14 cellular contexts compared by ENCODE assay signal in the genomic region with DNA sequence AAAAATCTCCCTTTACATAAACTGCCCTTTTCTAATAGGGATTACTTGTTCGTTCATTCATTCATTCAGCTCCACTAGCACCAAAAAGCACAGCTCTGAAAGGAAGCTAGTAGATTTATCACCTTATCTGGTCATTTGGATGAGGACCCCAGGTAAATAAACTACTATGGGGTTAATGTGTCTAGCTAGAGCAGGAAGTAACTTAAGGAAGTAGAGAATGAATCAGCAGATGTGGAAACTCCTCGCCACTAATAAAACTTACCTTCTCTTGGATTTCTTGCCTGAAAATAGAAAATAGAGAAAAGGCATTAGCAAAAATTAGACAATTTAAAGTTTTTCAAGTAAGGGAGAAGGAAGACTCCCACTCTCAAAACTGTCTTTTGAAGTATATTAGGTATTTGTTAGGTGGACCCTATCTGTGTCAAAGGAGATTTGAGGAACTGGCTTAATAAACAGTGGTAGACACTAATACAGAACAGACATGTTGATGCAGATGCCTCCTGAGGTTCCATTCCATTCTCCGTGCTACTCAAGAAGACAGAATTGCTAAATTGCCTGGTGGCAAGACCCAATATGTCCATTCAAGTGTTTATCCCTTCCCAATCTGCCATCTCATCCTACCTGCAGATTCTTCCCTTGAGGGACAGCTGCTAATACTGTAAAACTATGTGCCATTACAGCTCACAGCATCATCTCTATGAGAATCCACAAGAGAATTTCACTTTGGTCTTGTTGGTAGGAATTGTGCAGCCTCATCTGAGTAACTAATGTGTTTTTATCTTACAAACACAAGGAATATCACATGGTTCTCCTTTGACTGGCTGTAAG. TPM values are rescaled to one million over a fixed set of nuclear protein-coding genes. Genes with fewer than 3 reads are reported as not detected.
DNase-seq lines count a peak whose midpoint lies in the region; ATAC-seq and TF ChIP-seq lines count a peak whose summit lies in the region.
"Had no signal": no experiment of that assay in that cellular context is flagged by ENCODE, and none has a peak within 500 bp of the region (broad histone marks: within the 10 kb centered on the region; RNA-seq: fewer than 3 reads in every experiment).

No MANE protein-coding gene starts in this region.

- peak overlapping the region; percentile 35 for H3K4me3 Mint-ChIP-seq in activated T-cell treated with anti-CD3 and anti-CD28 coated beads, Interleukin-2, amount 50 U/mL, for 4 hours
- H3K4me3 Mint-ChIP-seq in activated CD8-positive, alpha-beta T cell treated with anti-CD3 and anti-CD28 coated beads, Interleukin-2, amount 10 ng/mL, durations not matched to agents 7 days and 5 days, result peak overlapping the region; percentile 12
- H3K4me3 Mint-ChIP-seq: type B pancreatic cell had no signal

- no peak overlapping the region for H3K14ac ChIP-seq in trophoblast cell (ENCODE audit: low read length)

- CTCF ChIA-PET in activated CD8-positive, alpha-beta T cell treated with anti-CD3 and anti-CD28 coated beads, Interleukin-2, amount 10 ng/mL, durations not matched to agents 7 days and 5 days (lab: Charles Lee), result interaction anchor here (0.7 to 10.9 kb wide), 13 partner anchors 9 to 1354 kb away, joined by 3 to 253 read pairs (median 5); partner anchors contain the start of genes F5 and METTL18

- H3K27me3 Mint-ChIP-seq in activated T-cell treated with anti-CD3 and anti-CD28 coated beads, Interleukin-2, amount 50 U/mL, for 4 hours (ENCODE audit: low read depth), result no peaks in the 10 kb centered on the region
- H3K27me3 Mint-ChIP-seq in activated CD8-positive, alpha-beta T cell treated with anti-CD3 and anti-CD28 coated beads, Interleukin-2, amount 10 ng/mL, durations not matched to agents 7 days and 5 days (ENCODE audit: low read depth), result no peaks in the 10 kb centered on the region
- H3K27me3 Mint-ChIP-seq: type B pancreatic cell had no signal

- H3K23ac ChIP-seq in trophoblast cell (ENCODE audit: low read length), result no peak overlapping the region

- H3K9ac ChIP-seq in Loucy (ENCODE audit: low read depth, low read length, poor library complexity, severe bottlenecking), result peak overlapping the region; percentile 75
- no peak overlapping the region for H3K9ac ChIP-seq in trophoblast cell (ENCODE audit: low read length)

- H4K20me1 ChIP-seq in Loucy (ENCODE audit: insufficient read depth, low read length, poor library complexity, severe bottlenecking), result no peaks in the 10 kb centered on the region

- H3K4me1 ChIP-seq in Loucy (ENCODE audit: insufficient read depth, low read length, poor library complexity, severe bottlenecking) (peaks cover 93% of the 10 kb centered on the region), trophoblast cell (ENCODE audit: control insufficient read depth in 1 of 2, insufficient read depth in 2 of 2, low read length in 2 of 2) (no peaks in the 10 kb centered on the region)
- H3K4me1 ChIP-seq: sigmoid colon had no signal

- no peak overlapping the region for H2BK12ac ChIP-seq in trophoblast cell (ENCODE audit: low read length)

- H4K8ac ChIP-seq in trophoblast cell (ENCODE audit: low read depth, low read length), result no peak overlapping the region

- H3K4me1 Mint-ChIP-seq in activated T-cell treated with anti-CD3 and anti-CD28 coated beads, Interleukin-2, amount 50 U/mL, for 4 hours (ENCODE audit: low read depth), result peaks cover 95% of the 10 kb centered on the region
- H3K4me1 Mint-ChIP-seq in activated CD8-positive, alpha-beta T cell treated with anti-CD3 and anti-CD28 coated beads, Interleukin-2, amount 10 ng/mL, durations not matched to agents 7 days and 5 days (ENCODE audit: low read depth), result peaks cover 92% of the 10 kb centered on the region

- H3F3A ChIP-seq in Loucy (ENCODE audit: low read depth), result peaks cover 64% of the 10 kb centered on the region

- no peak for TF ChIP-seq CTCF in Loucy (conservative IDR thresholded peaks at IDR 0.05; ENCODE audit: low read length)

- H4K12ac ChIP-seq in trophoblast cell (ENCODE audit: low read depth, low read length), result no peak overlapping the region

- H3K4me2 ChIP-seq in Loucy (ENCODE audit: low read depth, low read length, poor library complexity, severe bottlenecking), result peak overlapping the region; percentile 91
- no peak overlapping the region for H3K4me2 ChIP-seq in trophoblast cell (ENCODE audit: low read length)

- H4K91ac ChIP-seq in trophoblast cell (ENCODE audit: low read depth, low read length), result no peak overlapping the region

- peaks cover 15% of the 10 kb centered on the region for H3K79me2 ChIP-seq in Loucy (ENCODE audit: insufficient read depth, low read length)
- no peaks in the 10 kb centered on the region for H3K79me2 ChIP-seq in trophoblast cell (ENCODE audit: control insufficient read depth, insufficient read depth, low read length, poor library complexity)

- H2BK5ac ChIP-seq in trophoblast cell (ENCODE audit: low read depth, low read length, poor library complexity), result no peak overlapping the region

- H3K36me3 ChIP-seq in Loucy (ENCODE audit: insufficient read depth, low read length) (peaks cover 14% of the 10 kb centered on the region; the same call in 1 of the 2 replicates), trophoblast cell (ENCODE audit: control insufficient read depth in 1 of 2, insufficient read depth in 2 of 2, low read length in 2 of 2) (no peaks in the 10 kb centered on the region)
- H3K36me3 ChIP-seq: sigmoid colon had no signal

- POLR2A ChIA-PET in activated CD8-positive, alpha-beta T cell treated with anti-CD3 and anti-CD28 coated beads, Interleukin-2, amount 10 ng/mL, durations not matched to agents 7 days and 5 days (lab: Charles Lee), result interaction anchor here (0.6 to 8.6 kb wide), 9 partner anchors 11 to 197 kb away, joined by 3 to 94 read pairs (median 4); partner anchors contain the start of genes F5 and SCYL3

- H3K9me3 Mint-ChIP-seq in activated T-cell treated with anti-CD3 and anti-CD28 coated beads, Interleukin-2, amount 50 U/mL, for 4 hours, result no peaks in the 10 kb centered on the region
- H3K9me3 Mint-ChIP-seq in activated CD8-positive, alpha-beta T cell treated with anti-CD3 and anti-CD28 coated beads, Interleukin-2, amount 10 ng/mL, durations not matched to agents 7 days and 5 days (ENCODE audit: insufficient read depth), result no peaks in the 10 kb centered on the region
- H3K9me3 Mint-ChIP-seq: type B pancreatic cell had no signal

- no CpG with 5 or more reads among the region's 3 CpGs for WGBS in trophoblast cell (ENCODE audit: extremely low coverage, insufficient coverage, insufficient read length)

- no peaks in the 10 kb centered on the region for H3K27me3 ChIP-seq in Loucy (ENCODE audit: insufficient read depth, low read length, poor library complexity, severe bottlenecking)
- H3K27me3 ChIP-seq in trophoblast cell (ENCODE audit: insufficient read depth, low read length), result no peaks in the 10 kb centered on the region
- H3K27me3 ChIP-seq: sigmoid colon had no signal

- H3K27ac ChIP-seq in trophoblast cell (ENCODE audit: low read depth, low read length), result no peak overlapping the region
- H3K27ac ChIP-seq: sigmoid colon had no signal

- no peak for DNase-seq in activated T-cell treated with anti-CD3 and anti-CD28 coated beads, Interleukin-2, amount 50 U/mL, for 4 hours
- DNase-seq in activated T-cell treated with anti-CD3 and anti-CD28 coated beads, Interleukin-2, amount 50 U/mL, for 1 hour, result no peak
- no peak for DNase-seq in activated CD8-positive, alpha-beta T cell treated with anti-CD3 and anti-CD28 coated beads, Interleukin-2, amount 10 ng/mL, durations not matched to agents 7 days and 5 days
- DNase-seq in trophoblast cell (peak; percentile 59 to 80), mesenteric fat pad (ENCODE audit: low spot score) (no peak)
- no peak for DNase-seq in stimulated activated CD4-positive, alpha-beta T cell treated with anti-CD3 and anti-CD28 coated beads, Interleukin-4, amount 100 ng/mL, for 4 hours
- DNase-seq: cerebellar nuclear complex, NCI-H2029, sigmoid colon had no signal

- no peak overlapping the region for H2BK120ac ChIP-seq in trophoblast cell (ENCODE audit: insufficient read depth, low read length, poor library complexity)

- peak overlapping the region; percentile 79 for H3K27ac Mint-ChIP-seq in activated CD8-positive, alpha-beta T cell treated with anti-CD3 and anti-CD28 coated beads, Interleukin-2, amount 10 ng/mL, durations not matched to agents 7 days and 5 days
- H3K27ac Mint-ChIP-seq: type B pancreatic cell had no signal

- H3K36me3 Mint-ChIP-seq in activated T-cell treated with anti-CD3 and anti-CD28 coated beads, Interleukin-2, amount 50 U/mL, for 4 hours (ENCODE audit: insufficient read depth), result peaks cover 43% of the 10 kb centered on the region
- H3K36me3 Mint-ChIP-seq in activated CD8-positive, alpha-beta T cell treated with anti-CD3 and anti-CD28 coated beads, Interleukin-2, amount 10 ng/mL, durations not matched to agents 7 days and 5 days (ENCODE audit: low read depth), result peaks cover 79% of the 10 kb centered on the region
- H3K36me3 Mint-ChIP-seq: type B pancreatic cell had no signal

- H3K4me3 ChIP-seq in Loucy (ENCODE audit: low read length, poor library complexity, severe bottlenecking) (peak overlapping the region; percentile 34), trophoblast cell (ENCODE audit: low read depth, low read length) (no peak overlapping the region)
- H3K4me3 ChIP-seq: sigmoid colon had no signal

- H3K9me2 ChIP-seq in Loucy (replicated peaks; ENCODE audit: low read depth, low read length), result no peaks in the 10 kb centered on the region

- H3K18ac ChIP-seq in trophoblast cell (ENCODE audit: low read length), result no peak overlapping the region

- H2AFZ ChIP-seq in Loucy (ENCODE audit: low read length) (no peak overlapping the region), trophoblast cell (ENCODE audit: insufficient read depth, low read length, poor library complexity) (no peak overlapping the region)

- no peak overlapping the region for H3K4ac ChIP-seq in trophoblast cell (ENCODE audit: low read depth, low read length)

- no peaks in the 10 kb centered on the region for H3K79me1 ChIP-seq in trophoblast cell (ENCODE audit: low read length)

- no peaks in the 10 kb centered on the region for H3K9me3 ChIP-seq in Loucy (ENCODE audit: insufficient read depth, low read depth, low read length)
- no peaks in the 10 kb centered on the region for H3K9me3 ChIP-seq in trophoblast cell (ENCODE audit: insufficient read depth, low read depth, low read length)
- H3K9me3 ChIP-seq: sigmoid colon had no signal

- no peak overlapping the region for H2AK5ac ChIP-seq in trophoblast cell (ENCODE audit: low read length)

- ATAC-seq in activated T-cell treated with anti-CD3 and anti-CD28 coated beads, Interleukin-2, amount 50 U/mL, for 4 hours, result no peak
- no peak for ATAC-seq in activated CD8-positive, alpha-beta T cell treated with anti-CD3 and anti-CD28 coated beads, Interleukin-2, amount 10 ng/mL, durations not matched to agents 7 days and 5 days
- no peak for ATAC-seq in esophagus mucosa

RNA-seq across cellular contexts. Expression of gene SELL, which starts 14.9 kb away (rescaled TPM):
- 100 to 1,000 TPM in 2 of 3 donors, 10 to 100 TPM in 1; 95.7 to 129 (median 112) TPM for total RNA-seq in activated T-cell treated with anti-CD3 and anti-CD28 coated beads, Interleukin-2, amount 50 U/mL, for 4 hours
- 100 to 1,000 TPM; 192 to 222 TPM for total RNA-seq in activated CD8-positive, alpha-beta T cell treated with anti-CD3 and anti-CD28 coated beads, Interleukin-2, amount 10 ng/mL, durations not matched to agents 7 days and 5 days
- 1.1 and 1.2 TPM in 2 replicates for polyA plus RNA-seq in trophoblast cell (2013)
- 23.0 TPM for total RNA-seq in mesenteric fat pad
- 1.0 TPM for total RNA-seq in esophagus mucosa
- total RNA-seq: G401 had no signal

RNA-seq across cellular contexts. Expression of gene SELE, which starts 37.4 kb away (rescaled TPM):
- not detected for total RNA-seq in activated T-cell treated with anti-CD3 and anti-CD28 coated beads, Interleukin-2, amount 50 U/mL, for 4 hours
- not detected for total RNA-seq in activated CD8-positive, alpha-beta T cell treated with anti-CD3 and anti-CD28 coated beads, Interleukin-2, amount 10 ng/mL, durations not matched to agents 7 days and 5 days
- polyA plus RNA-seq in trophoblast cell (2013), result 0.03 and 0.04 TPM in 2 replicates
- total RNA-seq in mesenteric fat pad (17.9 TPM), esophagus mucosa (0.56 TPM)
- total RNA-seq: fibroblast of lung, G401 had no signal
- polyA plus RNA-seq: fibroblast of lung had no signal

Comparison
In these comparisons a context has a peak if more than half of its experiments do, and no peak if none do; other contexts are left out.
1. DNase-seq: peak in trophoblast cell (2 of 2); none in activated T-cell treated with anti-CD3 and anti-CD28 coated beads, Interleukin-2, amount 50 U/mL, for 4 hours (single experiment), activated T-cell treated with anti-CD3 and anti-CD28 coated beads, Interleukin-2, amount 50 U/mL, for 1 hour (single experiment), activated CD8-positive, alpha-beta T cell treated with anti-CD3 and anti-CD28 coated beads, Interleukin-2, amount 10 ng/mL, durations not matched to agents 7 days and 5 days (single experiment), mesenteric fat pad (single experiment) and stimulated activated CD4-positive, alpha-beta T cell treated with anti-CD3 and anti-CD28 coated beads, Interleukin-4, amount 100 ng/mL, for 4 hours (0 of 2).
2. RNA of gene SELL, which starts 14.9 kb away (total RNA-seq): 192 to 222 TPM in activated CD8-positive, alpha-beta T cell treated with anti-CD3 and anti-CD28 coated beads, Interleukin-2, amount 10 ng/mL, durations not matched to agents 7 days and 5 days, 95.7 to 129 TPM in activated T-cell treated with anti-CD3 and anti-CD28 coated beads, Interleukin-2, amount 50 U/mL, for 4 hours and 23.0 TPM in mesenteric fat pad (single experiment); 1.0 TPM in esophagus mucosa (single experiment); every median in the first group is over 10 times any median in the second.
3. RNA of gene SELE, which starts 37.4 kb away (total RNA-seq): 17.9 TPM in mesenteric fat pad (single experiment); 0.56 TPM in esophagus mucosa (single experiment), not detected in activated T-cell treated with anti-CD3 and anti-CD28 coated beads, Interleukin-2, amount 50 U/mL, for 4 hours and not detected in activated CD8-positive, alpha-beta T cell treated with anti-CD3 and anti-CD28 coated beads, Interleukin-2, amount 10 ng/mL, durations not matched to agents 7 days and 5 days; every median in the first group is over 10 times any median in the second.